ENCODE assay signal across 24 cellular contexts in genomic region chr7:23343806-23344500, GRCh38. TPM values are rescaled to one million over a fixed set of nuclear protein-coding genes. Genes with fewer than 3 reads are reported as not detected.
DNase-seq lines count a peak whose midpoint lies in the region; ATAC-seq and FAIRE-seq lines count a peak whose summit lies in the region.
"Had no signal": no experiment of that assay in that cellular context is flagged by ENCODE, and none has a peak within 500 bp of the region (broad histone marks: within the 10 kb centered on the region; RNA-seq: fewer than 3 reads in every experiment).

No MANE protein-coding gene starts in this region.

- FAIRE-seq in G401.6 (lab: Jason Lieb, UNC): peak; percentile 98
- FAIRE-seq: H54, kidney had no signal

- peaks cover 85% of the 10 kb centered on the region for H3K36me3 ChIP-seq in Karpas-422 (ENCODE audit: insufficient read depth, low read length)
- H3K36me3 ChIP-seq: sigmoid colon, vagina had no signal

- peak; percentile 64 for DNase-seq in RPMI7951 (ENCODE audit: low read depth)
- DNase-seq in fibroblast of gingiva (ENCODE audit: low read depth): peak; percentile 13
- peak; percentile 56 for DNase-seq in renal cortical epithelial cell (ENCODE audit: low read depth)
- no peak for DNase-seq in UCSD-AML1 (lab: John Stamatoyannopoulos, UW; ENCODE audit: unreplicated experiment)
- DNase-seq in Karpas-422: no peak
- no peak for DNase-seq in NOMO-1 treated with dmso at 0.1 percent for 144 hours (lab: John Stamatoyannopoulos, UW; ENCODE audit: unreplicated experiment)
- DNase-seq: activated CD4-positive, alpha-beta T cell treated with anti-CD3 and anti-CD28 coated beads for 4 hours; activated effector memory CD4-positive, alpha-beta T cell treated with Interleukin-2 at 50 U/mL for 16 hours; activated T-cell treated with anti-CD3 and anti-CD28 coated beads for 4 hours; aorta; cerebellar nuclear complex; head of caudate nucleus; kidney; NCI-H1105 treated with DMSO at 0.1 percent for 48 hours; NCI-H2029 treated with DMSO at 0.1 percent for 48 hours; NCI-H345; NCI-H774; posterior cingulate gyrus; sigmoid colon; stimulated activated naive CD4-positive, alpha-beta T cell treated with Interleukin-2 at 50 U/mL for 16 hours had no signal

- no peaks in the 10 kb centered on the region for H3K27me3 ChIP-seq in Karpas-422 (ENCODE audit: low read length)
- H3K27me3 ChIP-seq: sigmoid colon, vagina had no signal

- no peaks in the 10 kb centered on the region for H3K4me1 ChIP-seq in Karpas-422 (ENCODE audit: low read length)
- H3K4me1 ChIP-seq: sigmoid colon, vagina had no signal

- no peak overlapping the region for H3K4me3 ChIP-seq in Karpas-422 (ENCODE audit: low read length)
- H3K4me3 ChIP-seq: sigmoid colon, vagina had no signal

- no peaks in the 10 kb centered on the region for H3K9me3 ChIP-seq in Karpas-422 (ENCODE audit: low read length)
- H3K9me3 ChIP-seq: sigmoid colon, vagina had no signal

- H3K4me2 ChIP-seq in Karpas-422 (ENCODE audit: low read depth, low read length, poor library complexity, severe bottlenecking): no peak overlapping the region

- no peak overlapping the region for H3K27ac ChIP-seq in Karpas-422 (ENCODE audit: low read length)
- H3K27ac ChIP-seq: sigmoid colon, vagina had no signal

- H2AFZ ChIP-seq in Karpas-422 (ENCODE audit: low read length): no peak overlapping the region

- no peak overlapping the region for H3K9ac ChIP-seq in Karpas-422 (ENCODE audit: low read length)

- ATAC-seq in GM19023 (IDR thresholded peaks at IDR 0.05; ENCODE audit: unreplicated experiment): no peak

- no peaks in the 10 kb centered on the region for H3K9me2 ChIP-seq in Karpas-422 (replicated peaks; ENCODE audit: insufficient read depth, low read length)

- H3K79me2 ChIP-seq in Karpas-422 (ENCODE audit: low read length): peaks cover 13% of the 10 kb centered on the region; the same call in 1 of the 2 replicates

- H4K20me1 ChIP-seq in Karpas-422 (ENCODE audit: insufficient read depth, low read depth, low read length): no peaks in the 10 kb centered on the region

RNA-seq across cellular contexts. Expression of gene MALSU1, which starts 44.8 kb away (rescaled TPM):
- 99.5 and 135 TPM in 2 replicates for total RNA-seq in RPMI7951 (2014; rRNA removed; shearing (Covaris generic))
- 55.3 and 72.2 TPM in 2 replicates for total RNA-seq in renal cortical epithelial cell
- total RNA-seq in Karpas-422 (2014; rRNA removed; shearing (Covaris generic); ENCODE audit: low replicate concordance): 92.2 and 169 TPM in 2 replicates

Comparison
In these comparisons a context has a peak if more than half of its experiments do, and no peak if none do; other contexts are left out.
1. DNase-seq: peak in RPMI7951 (single experiment), fibroblast of gingiva (single experiment) and renal cortical epithelial cell (single experiment); none in UCSD-AML1 (single experiment), Karpas-422 (single experiment) and NOMO-1 treated with dmso at 0.1 percent for 144 hours (single experiment).